17 cellular contexts compared by ENCODE assay signal in the genomic region with DNA sequence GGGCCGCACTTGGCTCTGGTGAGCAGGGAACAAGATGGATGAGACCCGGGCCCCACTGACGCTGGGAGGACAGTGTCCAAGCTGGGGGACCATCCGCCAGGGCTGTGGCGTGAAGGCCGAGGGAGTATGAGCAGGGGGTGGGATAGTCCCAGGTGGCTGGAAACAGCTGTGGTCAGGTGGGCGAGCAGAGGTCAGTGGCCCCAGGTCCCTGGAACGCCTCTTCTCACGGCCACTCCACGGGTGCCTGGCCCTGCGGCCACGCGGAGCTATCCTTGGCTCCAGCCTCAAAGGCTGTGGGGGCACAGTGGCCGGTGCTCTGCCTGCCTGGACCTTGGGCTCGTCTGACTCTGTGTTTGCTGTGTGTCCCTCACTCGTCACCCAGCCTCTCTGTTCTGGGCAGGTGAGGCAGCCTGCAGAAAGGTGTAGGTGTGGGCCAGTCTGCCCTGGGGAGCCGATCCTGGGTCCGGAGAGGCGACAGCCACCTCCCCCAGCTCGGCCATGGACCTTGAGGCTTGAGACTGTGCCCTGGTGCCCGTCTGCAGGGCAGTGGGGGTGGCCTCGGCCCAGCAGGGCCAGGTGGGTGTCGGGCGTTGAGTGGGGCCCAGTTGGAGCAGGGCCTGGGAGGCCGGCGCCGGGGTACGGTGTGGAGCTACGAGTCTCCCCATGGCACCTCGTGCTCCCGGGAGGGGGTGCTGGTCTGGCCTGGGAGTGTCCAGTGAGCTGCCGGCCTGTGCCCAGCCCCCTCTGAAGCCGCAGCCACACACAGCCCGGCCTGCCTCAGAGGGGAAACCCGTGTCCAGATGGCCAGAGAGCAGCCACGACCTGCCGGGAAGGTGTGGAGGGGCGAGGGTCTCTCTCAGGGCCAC. TPM values are rescaled to one million over a fixed set of nuclear protein-coding genes. Genes with fewer than 3 reads are reported as not detected.
"Had no signal": no experiment of that assay in that cellular context is flagged by ENCODE, and none has a peak within 500 bp of the region (broad histone marks: within the 10 kb centered on the region; RNA-seq: fewer than 3 reads in every experiment).

No MANE protein-coding gene starts in this region.

- H3K36me3 ChIP-seq: cardiac muscle cell, esophagus squamous epithelium, ovary, tibial nerve, vagina had no signal

- H3K4me1 ChIP-seq: tibial nerve had no signal

- H3K4me3 ChIP-seq: cardiac muscle cell, esophagus squamous epithelium, hepatocyte, ovary, tibial nerve, vagina had no signal

- DNase-seq: activated CD4-positive, alpha-beta T cell treated with anti-CD3 and anti-CD28 coated beads, Interleukin-2, amount 50 U/mL, for 4 hours; activated CD4-positive, CD25-positive, alpha-beta regulatory T cell treated with anti-CD3 and anti-CD28 coated beads, Interleukin-2, amount 50 U/mL, for 72 hours; activated gamma-delta T cell; activated T-cell treated with anti-CD3 and anti-CD28 coated beads, Interleukin-2, amount 50 U/mL, for 72 hours; dermis blood vessel endothelial cell; effector memory CD4-positive, alpha-beta T cell; esophagus squamous epithelium; naive thymus-derived CD8-positive, alpha-beta T cell; ovary; stimulated activated naive B cell treated with anti-CD40 and anti-IgM and Interleukin-4, amounts not matched to agents 10 μg/mL and 1 μg/mL and 100 μg/mL, for 72 hours had no signal

- H3K27me3 ChIP-seq: cardiac muscle cell, hepatocyte, ovary, vagina had no signal

- H3K9me3 ChIP-seq: esophagus squamous epithelium, ovary, tibial nerve, vagina had no signal

- ATAC-seq: activated T-cell treated with anti-CD3 and anti-CD28 coated beads, Interleukin-2, amount 50 U/mL, for 72 hours; naive thymus-derived CD8-positive, alpha-beta T cell; sciatic nerve; stimulated activated naive B cell treated with anti-CD40 and anti-IgM and Interleukin-4, amounts not matched to agents 10 μg/mL and 1 μg/mL and 100 μg/mL, for 72 hours had no signal

- H3K27ac ChIP-seq: cardiac muscle cell, hepatocyte, tibial nerve, VCaP had no signal

RNA-seq across cellular contexts. Expression of a gene that starts 10.0 kb away (rescaled TPM):
- total RNA-seq: endothelial cell of umbilical vein had no signal
